8 cellular contexts compared by ENCODE assay signal in genomic region chr19:48194041-48194871, GRCh38. TPM values are rescaled to one million over a fixed set of nuclear protein-coding genes. Genes with fewer than 3 reads are reported as not detected.
A peak's percentile ranks its signal among the peaks of the same experiment; 100 is the strongest.
DNase-seq lines count a peak whose midpoint lies in the region; ATAC-seq and TF ChIP-seq lines count a peak whose summit lies in the region.

No MANE protein-coding gene starts in this region.

- peaks cover 19% of the 10 kb centered on the region for H3K4me1 Mint-ChIP-seq in brain
- H3K4me1 Mint-ChIP-seq in neural progenitor cell, result peaks cover 7% of the 10 kb centered on the region

- no peaks in the 10 kb centered on the region for H3K9me2 ChIP-seq in DOHH2 (replicated peaks; ENCODE audit: control insufficient read depth, low read length)

- H4K20me1 ChIP-seq in DOHH2 (ENCODE audit: control insufficient read depth, insufficient read depth, low read depth, low read length) (no peaks in the 10 kb centered on the region), neural progenitor cell (ENCODE audit: low read depth) (no peaks in the 10 kb centered on the region)

- peaks cover 6% of the 10 kb centered on the region; the same call in 1 of the 2 replicates for H3K36me3 ChIP-seq in DOHH2 (ENCODE audit: control insufficient read depth, low read length)
- no peaks in the 10 kb centered on the region for H3K36me3 ChIP-seq in neural progenitor cell

- H3K9me3 Mint-ChIP-seq in brain (peaks cover 0 to 9% (median 3%) of the 10 kb centered on the region in 5 experiments), neural progenitor cell (peaks cover 5% of the 10 kb centered on the region)

- H3K27me3 ChIP-seq in DOHH2 (ENCODE audit: control insufficient read depth, low read length), result no peaks in the 10 kb centered on the region
- no peaks in the 10 kb centered on the region for H3K27me3 ChIP-seq in neural progenitor cell

- H3K27ac ChIP-seq in DOHH2 (ENCODE audit: low read depth, low read length) (no peak overlapping the region), neural progenitor cell (no peak overlapping the region)

- no peak overlapping the region for H2AFZ ChIP-seq in neural progenitor cell (replicated peaks)

- H3K27me3 Mint-ChIP-seq in brain (no peaks in the 10 kb centered on the region), neural progenitor cell (ENCODE audit: insufficient read depth, low read depth) (peaks cover 2% of the 10 kb centered on the region)

- no peak overlapping the region for H3K4me3 Mint-ChIP-seq in brain
- no peak overlapping the region for H3K4me3 Mint-ChIP-seq in neural progenitor cell

- H3K4me1 ChIP-seq in DOHH2 (ENCODE audit: control insufficient read depth, low read length), result peaks cover 8% of the 10 kb centered on the region; the same call in 1 of the 2 replicates
- no peaks in the 10 kb centered on the region for H3K4me1 ChIP-seq in neural progenitor cell

- H3K27ac Mint-ChIP-seq in brain (peak overlapping the region in 3 of 5 experiments; percentile 11 to 57 (median 33)), neural progenitor cell (peak overlapping the region; percentile 78)

- H3F3A ChIP-seq in DOHH2 (ENCODE audit: control insufficient read depth, insufficient read depth) (peaks cover 4% of the 10 kb centered on the region; the same call in 1 of the 2 replicates), neural progenitor cell (ENCODE audit: low read depth) (no peaks in the 10 kb centered on the region)

- H3K79me2 ChIP-seq in DOHH2 (ENCODE audit: control insufficient read depth, low read length) (no peaks in the 10 kb centered on the region), neural progenitor cell (ENCODE audit: low read depth) (no peaks in the 10 kb centered on the region)

- no peak overlapping the region for H3K4me2 ChIP-seq in DOHH2 (ENCODE audit: low read length)
- H3K4me2 ChIP-seq in neural progenitor cell, result no peak overlapping the region

- no peak for ATAC-seq in HG03039 (IDR thresholded peaks at IDR 0.05; ENCODE audit: unreplicated experiment)

- TF ChIP-seq CTCF in DOHH2 (IDR thresholded peaks at IDR 0.05; ENCODE audit: low read depth, low read length, poor library complexity, severe bottlenecking) (peak; percentile 81), LNCAP (IDR thresholded peaks at IDR 0.05) (peak; percentile 58), brain (conservative IDR thresholded peaks at IDR 0.05) (peak; percentile 38 to 62), neural progenitor cell (IDR thresholded peaks at IDR 0.05) (peak; percentile 64)

- H3K4me3 ChIP-seq in DOHH2 (ENCODE audit: low read length) (no peak overlapping the region), neural progenitor cell (no peak overlapping the region)

- H3K9ac ChIP-seq in neural progenitor cell, result no peak overlapping the region

- DNase-seq in neural progenitor cell (ENCODE audit: low spot score), result peak; percentile 48
- DNase-seq in NCI-H1436 (lab: John Stamatoyannopoulos, UW), result no peak
- DNase-seq in T-helper 9 cell, result no peak
- no peak for DNase-seq in NCI-H345 (lab: John Stamatoyannopoulos, UW)

- peaks cover 44% of the 10 kb centered on the region for H3K36me3 Mint-ChIP-seq in brain
- H3K36me3 Mint-ChIP-seq in neural progenitor cell, result peaks cover 43% of the 10 kb centered on the region

- H3K9me3 ChIP-seq in DOHH2 (ENCODE audit: control insufficient read depth, insufficient read depth, low read length), result no peaks in the 10 kb centered on the region
- no peaks in the 10 kb centered on the region for H3K9me3 ChIP-seq in neural progenitor cell (ENCODE audit: low read depth)

RNA-seq across cellular contexts. Expression of gene ZSWIM9, which starts 23.8 kb away (rescaled TPM):
- polyA plus RNA-seq in brain (ENCODE audit: insufficient read depth, low read depth, low replicate concordance), result 12.5 TPM
- 0.36 and 4.2 TPM in 2 replicates for total RNA-seq in neural progenitor cell (ENCODE audit: low replicate concordance)

RNA-seq across cellular contexts. Expression of gene LIG1, which starts 24.1 kb away (rescaled TPM):
- polyA plus RNA-seq in brain (ENCODE audit: insufficient read depth, low read depth, low replicate concordance), result 38.7 TPM
- 40.0 and 88.9 TPM in 2 replicates for total RNA-seq in neural progenitor cell (ENCODE audit: low replicate concordance)
